21 cellular contexts compared by ENCODE assay signal in genomic region chr6:44539701-44540100, GRCh38.
DNase-seq lines count a peak whose midpoint lies in the region; ATAC-seq, FAIRE-seq and TF ChIP-seq lines count a peak whose summit lies in the region.
"Had no signal": no experiment of that assay in that cellular context is flagged by ENCODE, and none has a peak within 500 bp of the region (broad histone marks: within the 10 kb centered on the region; RNA-seq: fewer than 3 reads in every experiment).

No MANE protein-coding gene starts in this region.

- H3K4me2 ChIP-seq in K562 (ENCODE audit: insufficient read depth, low read length), result no peak overlapping the region

- H3K9ac ChIP-seq in K562 (ENCODE audit: insufficient read depth in 1 of 2, low read depth in 2 of 2, low read length in 2 of 2), result no peak overlapping the region

- TF ChIP-seq RAD21 in K562 (CRISPR knock-in tag; conservative IDR thresholded peaks at IDR 0.05 in 1 of 2, IDR thresholded peaks at IDR 0.05 in 1 of 2), result no peak

- ATAC-seq in K562, result no peak
- ATAC-seq in foreskin keratinocyte, result peak; percentile 68
- ATAC-seq in HG03442 (IDR thresholded peaks at IDR 0.05; ENCODE audit: unreplicated experiment), result no peak
- ATAC-seq: HCT116 had no signal

- no peaks in the 10 kb centered on the region for H3K4me1 Mint-ChIP-seq in MCF 10A (ENCODE audit: insufficient read depth, unreplicated experiment)
- H3K4me1 Mint-ChIP-seq: CD4-positive, CD25-positive, alpha-beta regulatory T cell had no signal

- no peaks in the 10 kb centered on the region for H3K27me3 Mint-ChIP-seq in MCF 10A (ENCODE audit: insufficient read depth, unreplicated experiment)

- no peak overlapping the region for H3K4me3 ChIP-seq in breast epithelium
- H3K4me3 ChIP-seq in K562, result no peak overlapping the region
- no peak overlapping the region for H3K4me3 ChIP-seq in vagina
- H3K4me3 ChIP-seq: SJCRH30 had no signal

- no TSS peak for BruUV-seq in MCF 10A (replicated peaks; lab: Mats Ljungman, UMichigan)
- no TSS peak for BruUV-seq in K562 (replicated peaks; lab: Mats Ljungman, UMichigan)

- in situ Hi-C loops in K562 (cut with MboI), result no loop called here

- H3K9me1 ChIP-seq in K562 (ENCODE audit: control insufficient read depth, insufficient read depth, low read length), result no peaks in the 10 kb centered on the region

- H3K9me3 ChIP-seq in breast epithelium, result no peaks in the 10 kb centered on the region
- H3K9me3 ChIP-seq in K562 (replicated peaks; ENCODE audit: control insufficient read depth, insufficient read depth, low read depth, low read length), result no peaks in the 10 kb centered on the region
- H3K9me3 ChIP-seq in vagina, result no peaks in the 10 kb centered on the region
- H3K9me3 ChIP-seq: BE2C, SJCRH30 had no signal

- TF ChIP-seq CTCF in MCF 10A (IDR thresholded peaks at IDR 0.05; ENCODE audit: unreplicated experiment) (no peak), breast epithelium (IDR thresholded peaks at IDR 0.05) (no peak), K562 (IDR thresholded peaks at IDR 0.05 in 2 of 3, conservative IDR thresholded peaks at IDR 0.05 in 1 of 3; ENCODE audit: insufficient read depth in 2 of 3, low read depth in 1 of 3, low read length in 3 of 3) (no peak), foreskin keratinocyte (conservative IDR thresholded peaks at IDR 0.05) (no peak), vagina (IDR thresholded peaks at IDR 0.05) (no peak)

- H3K36me3 Mint-ChIP-seq in MCF 10A (ENCODE audit: insufficient read depth, unreplicated experiment), result no peaks in the 10 kb centered on the region
- H3K36me3 Mint-ChIP-seq: CD4-positive, CD25-positive, alpha-beta regulatory T cell had no signal

- H3K9me3 Mint-ChIP-seq in MCF 10A (ENCODE audit: unreplicated experiment), result no peaks in the 10 kb centered on the region

- TF ChIP-seq POLR2A in breast epithelium (IDR thresholded peaks at IDR 0.05), result no peak
- TF ChIP-seq POLR2A in K562 (conservative IDR thresholded peaks at IDR 0.05), result no peak
- TF ChIP-seq POLR2A in vagina (IDR thresholded peaks at IDR 0.05), result no peak
- TF ChIP-seq POLR2A in H54 (IDR thresholded peaks at IDR 0.05; ENCODE audit: low read depth, low read length), result no peak

- peak overlapping the region in 1 of 2 donors; percentile 3 for H3K27ac ChIP-seq in breast epithelium
- H3K27ac ChIP-seq in K562 (ENCODE audit: extremely low read depth, low read depth, low read length), result no peak overlapping the region
- no peak overlapping the region for H3K27ac ChIP-seq in foreskin keratinocyte
- H3K27ac ChIP-seq in vagina, result no peak overlapping the region
- H3K27ac ChIP-seq: SJCRH30 had no signal

- no peak for TF ChIP-seq EP300 in K562 (IDR thresholded peaks at IDR 0.05; ENCODE audit: low read length)

- H3K4me1 ChIP-seq in breast epithelium, result no peaks in the 10 kb centered on the region
- no peaks in the 10 kb centered on the region for H3K4me1 ChIP-seq in K562 (replicated peaks in 1 of 2; ENCODE audit: control insufficient read depth in 2 of 2, insufficient read depth in 2 of 2, low read length in 2 of 2)
- no peaks in the 10 kb centered on the region for H3K4me1 ChIP-seq in foreskin keratinocyte
- no peaks in the 10 kb centered on the region for H3K4me1 ChIP-seq in vagina
- H3K4me1 ChIP-seq: BE2C had no signal

- H3K36me3 ChIP-seq in breast epithelium, result no peaks in the 10 kb centered on the region
- H3K36me3 ChIP-seq in K562 (ENCODE audit: control insufficient read depth, insufficient read depth, low read length), result no peaks in the 10 kb centered on the region
- no peaks in the 10 kb centered on the region for H3K36me3 ChIP-seq in vagina
- H3K36me3 ChIP-seq: BE2C, SJCRH30 had no signal

- WGBS in K562 (ENCODE audit: insufficient coverage, low coverage, missing lambda C conversion rate), result 0% methylated on average over 2 of the region's 2 CpGs

- FAIRE-seq in K562 (lab: Jason Lieb, UNC) (no peak), H54 (lab: Jason Lieb, UNC) (no peak)
- FAIRE-seq: A204.1, G401.6 had no signal

- no peak overlapping the region for H3K27ac Mint-ChIP-seq in MCF 10A (ENCODE audit: low read depth, unreplicated experiment)
- H3K27ac Mint-ChIP-seq: CD4-positive, CD25-positive, alpha-beta regulatory T cell had no signal

- peak; percentile 30 for DNase-seq in MCF 10A (ENCODE audit: unreplicated experiment)
- no peak for DNase-seq in breast epithelium (ENCODE audit: low spot score in 2 of 2)
- DNase-seq in K562 (ENCODE audit: extremely low read depth in 1 of 4, low spot score in 3 of 4), result no peak
- DNase-seq in foreskin keratinocyte, result peak; percentile 32 to 65
- DNase-seq in vagina (ENCODE audit: extremely low spot score in 2 of 2), result peak; percentile 67 to 70
- DNase-seq in H54 (ENCODE audit: insufficient read length, low spot score), result no peak
- DNase-seq in DMS114 treated with DMSO at 0.1 percent for 48 hours (lab: John Stamatoyannopoulos, UW; ENCODE audit: unreplicated experiment), result no peak
- DNase-seq: BE2C; CD4-positive, CD25-positive, alpha-beta regulatory T cell; COR-L47; DMS 273 treated with DMSO at 0.1 percent for 48 hours; NCI-H1694 treated with DMSO at 0.1 percent for 48 hours; NCI-H2107; NCI-H226; NCI-H524; RPMI8226; SJCRH30 had no signal

- H4K20me1 ChIP-seq in K562 (replicated peaks; ENCODE audit: control insufficient read depth, insufficient read depth, low read length), result no peaks in the 10 kb centered on the region

- POLR2A ChIA-PET in MCF 10A (lab: Yijun Ruan, JAX), result no interaction called here
- POLR2A ChIA-PET in K562 (lab: Yijun Ruan, JAX), result interaction anchor here (0.6 kb wide), 1 partner anchor 936 kb away, joined by 3 read pairs; no protein-coding TSS in a partner anchor

- intact Hi-C loops in MCF 10A (cut with micrococcal nuclease) (no loop called here), breast epithelium (cut with DNase I; ENCODE audit: low total_unique reads) (no loop called here), K562 (cut with micrococcal nuclease) (no loop called here), vagina (cut with DNase I) (no loop called here)

- H3K4me3 Mint-ChIP-seq in MCF 10A (ENCODE audit: unreplicated experiment), result no peak overlapping the region
- H3K4me3 Mint-ChIP-seq: CD4-positive, CD25-positive, alpha-beta regulatory T cell had no signal

- H3K27me3 ChIP-seq in breast epithelium (no peaks in the 10 kb centered on the region), K562 (ENCODE audit: control insufficient read depth in 2 of 2, insufficient read depth in 2 of 2, low read length in 2 of 2) (peaks cover 12 to 32% of the 10 kb centered on the region in 2 experiments; a peak in 4 of 5 replicates), foreskin keratinocyte (no peaks in the 10 kb centered on the region), vagina (no peaks in the 10 kb centered on the region)
- H3K27me3 ChIP-seq: BE2C, SJCRH30 had no signal

- no peak overlapping the region for H2AFZ ChIP-seq in K562 (ENCODE audit: low read depth, low read length)

- H3K79me2 ChIP-seq in K562 (ENCODE audit: control insufficient read depth, insufficient read depth, low read length), result no peaks in the 10 kb centered on the region

- CTCF ChIA-PET in MCF 10A (lab: Yijun Ruan, JAX), result no interaction called here
- CTCF ChIA-PET in K562 (lab: Yijun Ruan, JAX; ENCODE audit: low intra/inter-chr PET ratio), result no interaction called here

TF ChIP-seq in K562, 482 proteins besides CTCF, POLR2A, EP300 and RAD21:
- TF ChIP-seq FOXA3 (CRISPR knock-in tag; conservative IDR thresholded peaks at IDR 0.05 in 1 of 2, IDR thresholded peaks at IDR 0.05 in 1 of 2), result no peak
- peak; percentile 44; the same call in 1 of the 2 replicates for TF ChIP-seq NFIC (IDR thresholded peaks at IDR 0.05)
- no peak for TF ChIP-seq POLR2B (IDR thresholded peaks at IDR 0.05; ENCODE audit: low read depth, partially characterized antibody)
- TF ChIP-seq MCM3 (IDR thresholded peaks at IDR 0.05), result no peak
- no peak for TF ChIP-seq CCAR2 (IDR thresholded peaks at IDR 0.05; ENCODE audit: low read depth, low read length)
- TF ChIP-seq MAZ (CRISPR knock-in tag; conservative IDR thresholded peaks at IDR 0.05 in 1 of 2, IDR thresholded peaks at IDR 0.05 in 1 of 2), result no peak

Comparison
In these comparisons a context has a peak if more than half of its experiments do, and no peak if none do; other contexts are left out.
1. DNase-seq: peak in MCF 10A (single experiment), foreskin keratinocyte (2 of 2) and vagina (2 of 2); none in breast epithelium (0 of 2), K562 (0 of 4), H54 (single experiment) and DMS114 treated with DMSO at 0.1 percent for 48 hours (single experiment).